In the genomic region with DNA sequence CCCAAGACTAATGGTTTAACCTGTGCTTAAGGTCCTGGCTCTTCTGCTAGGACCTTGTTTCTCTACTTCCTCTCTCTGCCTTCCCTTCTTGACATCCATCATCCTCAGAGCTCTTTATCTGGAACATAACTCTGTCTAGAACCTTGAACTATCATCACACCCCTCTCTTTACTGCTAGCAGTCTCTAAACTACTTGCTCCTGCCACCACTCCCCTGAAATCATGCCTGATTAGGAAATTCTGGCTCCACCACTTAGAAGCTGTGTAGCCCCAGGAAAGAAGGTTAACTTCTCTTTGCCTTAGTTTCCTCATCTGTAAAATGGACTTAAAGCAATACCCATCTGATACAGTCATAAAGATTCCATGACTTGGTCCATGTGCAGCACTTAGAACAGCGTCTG, we compare ENCODE assay signal across 1 cellular context.
TF ChIP-seq lines count a peak whose summit lies in the region.

No MANE protein-coding gene starts in this region.

TF ChIP-seq in HepG2, 621 proteins besides CTCF, POLR2A, EP300 and RAD21:
- TF ChIP-seq ZFP1 (CRISPR knock-in tag; IDR thresholded peaks at IDR 0.05) (no peak), ZNF891 (CRISPR knock-in tag; IDR thresholded peaks at IDR 0.05) (no peak), ZZZ3 (CRISPR knock-in tag; IDR thresholded peaks at IDR 0.05; ENCODE audit: borderline replicate concordance) (no peak), ZNF629 (CRISPR knock-in tag; conservative IDR thresholded peaks at IDR 0.05) (peak; percentile 87), ZNF317 (CRISPR knock-in tag; IDR thresholded peaks at IDR 0.05) (no peak)
